Comparison of ENCODE assay signal across 15 cellular contexts in the genomic region with DNA sequence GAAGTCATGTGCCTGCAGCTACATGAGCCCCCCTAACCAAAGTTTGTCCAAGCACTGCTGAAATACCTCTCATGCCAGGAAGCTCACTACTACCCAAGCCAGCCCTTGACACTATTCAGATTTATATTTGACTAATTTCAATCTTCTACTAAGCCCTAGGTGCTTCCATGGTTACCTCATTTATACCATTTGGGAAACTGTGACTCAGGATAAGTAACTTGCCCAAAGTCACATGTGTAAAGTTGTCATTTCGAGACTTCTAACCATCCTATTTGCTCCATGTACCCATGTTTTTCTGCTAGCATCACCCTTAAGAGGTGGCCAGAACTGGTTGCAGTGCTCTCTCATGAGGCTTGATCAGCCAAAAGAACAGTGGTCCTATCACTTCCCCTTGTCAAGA.
DNase-seq lines count a peak whose midpoint lies in the region; ATAC-seq and TF ChIP-seq lines count a peak whose summit lies in the region.
"Had no signal": no experiment of that assay in that cellular context is flagged by ENCODE, and none has a peak within 500 bp of the region (broad histone marks: within the 10 kb centered on the region; RNA-seq: fewer than 3 reads in every experiment).

No MANE protein-coding gene starts in this region.

- H3K9ac ChIP-seq in BLaER1 treated with 17β-estradiol and CSF1 and Interleukin-3, amounts not matched to agents 10 nM and 100 nM: no peak overlapping the region
- H3K9ac ChIP-seq: GM23248 had no signal

- H3K27ac ChIP-seq in BLaER1 treated with 17β-estradiol and CSF1 and Interleukin-3, amounts not matched to agents 10 nM and 100 nM: peak overlapping the region in 1 of 11 experiments; percentile 72; a peak in 2 of 22 replicates
- peak overlapping the region; percentile 52; the same call in 1 of the 2 replicates for H3K27ac ChIP-seq in VCaP
- H3K27ac ChIP-seq: GM23248 had no signal

- H3K4me3 Mint-ChIP-seq in activated T-cell treated with anti-CD3 and anti-CD28 coated beads, Interleukin-2, amount 50 U/mL, for 24 hours: no peak overlapping the region
- no peak overlapping the region for H3K4me3 Mint-ChIP-seq in stimulated activated effector memory CD8-positive, alpha-beta T cell treated with anti-CD3 and anti-CD28 coated beads, Interleukin-12 subunit alpha, Interleukin-12 subunit beta, amount 100 ng/mL, for 72 hours
- H3K4me3 Mint-ChIP-seq: CD4-positive, alpha-beta T cell had no signal

- H3K4me3 ChIP-seq in BLaER1 treated with 17β-estradiol and CSF1 and Interleukin-3, amounts not matched to agents 10 nM and 100 nM: no peak overlapping the region
- H3K4me3 ChIP-seq: GM23248 had no signal

- ATAC-seq in stimulated activated effector memory CD8-positive, alpha-beta T cell treated with anti-CD3 and anti-CD28 coated beads, Interleukin-12 subunit alpha, Interleukin-12 subunit beta, amount 100 ng/mL, for 72 hours: peak; percentile 87
- no peak for ATAC-seq in GM18858 (IDR thresholded peaks at IDR 0.05; ENCODE audit: unreplicated experiment)

- peak overlapping the region; percentile 79 for H3K27ac Mint-ChIP-seq in activated T-cell treated with anti-CD3 and anti-CD28 coated beads, Interleukin-2, amount 50 U/mL, for 24 hours
- no peak overlapping the region for H3K27ac Mint-ChIP-seq in stimulated activated effector memory CD8-positive, alpha-beta T cell treated with anti-CD3 and anti-CD28 coated beads, Interleukin-12 subunit alpha, Interleukin-12 subunit beta, amount 100 ng/mL, for 72 hours
- H3K27ac Mint-ChIP-seq: CD4-positive, alpha-beta T cell had no signal

- TF ChIP-seq CTCF in VCaP (conservative IDR thresholded peaks at IDR 0.05): no peak

- no peaks in the 10 kb centered on the region for H3K9me3 Mint-ChIP-seq in activated T-cell treated with anti-CD3 and anti-CD28 coated beads, Interleukin-2, amount 50 U/mL, for 24 hours
- no peaks in the 10 kb centered on the region for H3K9me3 Mint-ChIP-seq in stimulated activated effector memory CD8-positive, alpha-beta T cell treated with anti-CD3 and anti-CD28 coated beads, Interleukin-12 subunit alpha, Interleukin-12 subunit beta, amount 100 ng/mL, for 72 hours
- H3K9me3 Mint-ChIP-seq: CD4-positive, alpha-beta T cell had no signal

- H3K4me2 ChIP-seq in BLaER1 treated with 17β-estradiol and CSF1 and Interleukin-3, amounts not matched to agents 10 nM and 100 nM: peak overlapping the region in 7 of 11 experiments; percentile 82 to 94 (median 90); a peak in 11 of 22 replicates

- peaks cover 46 to 95% (median 66%) of the 10 kb centered on the region in 10 experiments for H3K4me1 ChIP-seq in BLaER1 treated with 17β-estradiol and CSF1 and Interleukin-3, amounts not matched to agents 10 nM and 100 nM

- H3K4me1 Mint-ChIP-seq in activated T-cell treated with anti-CD3 and anti-CD28 coated beads, Interleukin-2, amount 50 U/mL, for 24 hours (ENCODE audit: low read depth): peaks cover 43% of the 10 kb centered on the region
- peaks cover 16% of the 10 kb centered on the region for H3K4me1 Mint-ChIP-seq in stimulated activated effector memory CD8-positive, alpha-beta T cell treated with anti-CD3 and anti-CD28 coated beads, Interleukin-12 subunit alpha, Interleukin-12 subunit beta, amount 100 ng/mL, for 72 hours

- H4K20me1 ChIP-seq in BLaER1 treated with 17β-estradiol and CSF1 and Interleukin-3, amounts not matched to agents 10 nM and 100 nM: peaks cover 0 to 26% (median 0%) of the 10 kb centered on the region in 11 experiments; a peak in 6 of 22 replicates

- peaks cover 7% of the 10 kb centered on the region for H3K27me3 Mint-ChIP-seq in activated T-cell treated with anti-CD3 and anti-CD28 coated beads, Interleukin-2, amount 50 U/mL, for 24 hours
- H3K27me3 Mint-ChIP-seq: CD4-positive, alpha-beta T cell had no signal

- no peaks in the 10 kb centered on the region for H3K9me3 ChIP-seq in BLaER1 treated with 17β-estradiol and CSF1 and Interleukin-3, amounts not matched to agents 10 nM and 100 nM (replicated peaks in 1 of 11)

- peaks cover 4 to 55% (median 41%) of the 10 kb centered on the region in 11 experiments; a peak in 19 of 22 replicates for H3K27me3 ChIP-seq in BLaER1 treated with 17β-estradiol and CSF1 and Interleukin-3, amounts not matched to agents 10 nM and 100 nM

- no peaks in the 10 kb centered on the region for H3K36me3 ChIP-seq in BLaER1 treated with 17β-estradiol and CSF1 and Interleukin-3, amounts not matched to agents 10 nM and 100 nM

- H3K36me3 Mint-ChIP-seq in activated T-cell treated with anti-CD3 and anti-CD28 coated beads, Interleukin-2, amount 50 U/mL, for 24 hours (ENCODE audit: low read depth): no peaks in the 10 kb centered on the region
- H3K36me3 Mint-ChIP-seq in stimulated activated effector memory CD8-positive, alpha-beta T cell treated with anti-CD3 and anti-CD28 coated beads, Interleukin-12 subunit alpha, Interleukin-12 subunit beta, amount 100 ng/mL, for 72 hours: no peaks in the 10 kb centered on the region

- DNase-seq in activated T-cell treated with anti-CD3 and anti-CD28 coated beads, Interleukin-2, amount 50 U/mL, for 24 hours: no peak
- no peak for DNase-seq in activated T-cell treated with anti-CD3 and anti-CD28 coated beads, Interleukin-2, amount 50 U/mL, for 48 hours
- no peak for DNase-seq in stimulated activated effector memory CD8-positive, alpha-beta T cell treated with anti-CD3 and anti-CD28 coated beads, Interleukin-12 subunit alpha, Interleukin-12 subunit beta, amount 100 ng/mL, for 72 hours (ENCODE audit: low spot score in 2 of 2)
- DNase-seq in HUDEP-2 (lab: John Stamatoyannopoulos, UW; ENCODE audit: unreplicated experiment in 76 of 76) (no peak), globus pallidus (ENCODE audit: low spot score) (no peak)
- DNase-seq: AML-193; CD4-positive, alpha-beta T cell; DMS79; GM23248; MV-4-11; NCI-H1436; NCI-H524 had no signal
